ENCODE assay signal across 24 cellular contexts in the genomic region with DNA sequence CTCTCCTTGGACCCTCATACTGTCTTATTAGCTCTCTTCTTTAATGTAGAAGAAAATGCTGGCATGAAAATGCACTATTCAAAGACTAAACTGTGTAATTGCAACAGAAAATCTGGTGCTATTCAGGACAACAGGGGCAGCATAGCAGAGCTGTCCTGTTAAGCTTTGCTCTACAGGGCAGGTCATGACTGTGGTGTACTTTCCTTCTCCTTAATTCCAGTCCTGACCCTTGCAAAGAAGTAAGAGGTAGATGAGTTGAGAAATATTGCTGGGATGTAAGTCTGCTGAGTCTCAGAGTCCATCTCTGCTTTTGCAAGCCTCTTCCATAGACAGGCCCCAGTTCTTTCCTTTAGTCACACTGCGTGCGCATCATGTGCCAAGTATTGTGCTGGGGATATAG. TPM values are rescaled to one million over a fixed set of nuclear protein-coding genes. Genes with fewer than 3 reads are reported as not detected.
A peak's percentile ranks its signal among the peaks of the same experiment; 100 is the strongest.
DNase-seq lines count a peak whose midpoint lies in the region; ATAC-seq and TF ChIP-seq lines count a peak whose summit lies in the region.
"Had no signal": no experiment of that assay in that cellular context is flagged by ENCODE, and none has a peak within 500 bp of the region (broad histone marks: within the 10 kb centered on the region; RNA-seq: fewer than 3 reads in every experiment).

No MANE protein-coding gene starts in this region.

- H3K36me3 ChIP-seq in body of pancreas (replicated peaks in 1 of 2; ENCODE audit: insufficient read depth in 1 of 2, low read depth in 2 of 2), result no peaks in the 10 kb centered on the region
- H3K36me3 ChIP-seq in lower lobe of right lung, result no peaks in the 10 kb centered on the region
- no peaks in the 10 kb centered on the region for H3K36me3 ChIP-seq in thoracic aorta
- H3K36me3 ChIP-seq: brain microvascular endothelial cell, colonic mucosa, upper lobe of left lung, WERI-Rb-1 had no signal

- no peak for TF ChIP-seq POLR2A in body of pancreas (IDR thresholded peaks at IDR 0.05)

- 100% methylated on average over 2 of the region's 2 CpGs for WGBS in body of pancreas, 2 donors

- H3K9me3 Mint-ChIP-seq in HFFc6, result no peaks in the 10 kb centered on the region
- H3K9me3 Mint-ChIP-seq: T-helper 2 cell treated with Interferon-gamma antibody and Interleukin-4, amounts not matched to agents 5 μg/mL and 100 μg/mL, for 36 hours had no signal

- H3K27me3 Mint-ChIP-seq in HFFc6 (ENCODE audit: insufficient read depth), result no peaks in the 10 kb centered on the region
- H3K27me3 Mint-ChIP-seq: activated naive CD8-positive, alpha-beta T cell had no signal

- no peaks in the 10 kb centered on the region for H3K36me3 Mint-ChIP-seq in HFFc6 (ENCODE audit: low read depth)

- H3K9me3 ChIP-seq in body of pancreas (no peaks in the 10 kb centered on the region), lower lobe of right lung (no peaks in the 10 kb centered on the region), thoracic aorta (no peaks in the 10 kb centered on the region)
- H3K9me3 ChIP-seq: colonic mucosa, mucosa of descending colon, SK-N-SH, upper lobe of left lung had no signal

- H3K27ac Mint-ChIP-seq in HFFc6, result peak overlapping the region; percentile 34; the same call in 1 of the 2 replicates
- H3K27ac Mint-ChIP-seq: activated naive CD8-positive, alpha-beta T cell; T-helper 2 cell treated with Interferon-gamma antibody and Interleukin-4, amounts not matched to agents 5 μg/mL and 100 μg/mL, for 36 hours had no signal

- no peak overlapping the region for H3K4me3 ChIP-seq in body of pancreas
- H3K4me3 ChIP-seq in lower lobe of right lung, result no peak overlapping the region
- H3K4me3 ChIP-seq in thoracic aorta, result no peak overlapping the region
- H3K4me3 ChIP-seq: colonic mucosa, K562, mucosa of descending colon, upper lobe of left lung had no signal

- peaks cover 8% of the 10 kb centered on the region for H3K4me1 Mint-ChIP-seq in HFFc6 (ENCODE audit: low read depth)

- no peak for ATAC-seq in body of pancreas
- no peak for ATAC-seq in lower lobe of right lung
- no peak for ATAC-seq in thoracic aorta (ENCODE audit: insufficient number of reproducible peaks, low FRiP score, low read depth)
- no peak for ATAC-seq in HG03521 (IDR thresholded peaks at IDR 0.05; ENCODE audit: unreplicated experiment)
- ATAC-seq: K562, mucosa of descending colon had no signal

- H3K27ac ChIP-seq in body of pancreas (peak overlapping the region in 3 of 4 donors; percentile 39 to 74 (median 46)), lower lobe of right lung (peak overlapping the region; percentile 46), thoracic aorta (peak overlapping the region; percentile 93 to 97)
- H3K27ac ChIP-seq: colonic mucosa, WERI-Rb-1 had no signal

- no peaks in the 10 kb centered on the region for H3K27me3 ChIP-seq in body of pancreas
- no peaks in the 10 kb centered on the region for H3K27me3 ChIP-seq in lower lobe of right lung (ENCODE audit: low read depth)
- no peaks in the 10 kb centered on the region for H3K27me3 ChIP-seq in thoracic aorta (replicated peaks; ENCODE audit: insufficient read depth)
- H3K27me3 ChIP-seq: brain microvascular endothelial cell, colonic mucosa, upper lobe of left lung had no signal

- H3K4me1 ChIP-seq in body of pancreas (peaks cover 26% of the 10 kb centered on the region), lower lobe of right lung (peaks cover 10% of the 10 kb centered on the region), thoracic aorta (ENCODE audit: control insufficient read depth in 1 of 2, low read depth in 2 of 2) (peaks cover 43 to 86% of the 10 kb centered on the region in 2 donors)

- no peak for DNase-seq in HFFc6
- DNase-seq in body of pancreas, result no peak
- no peak for DNase-seq in lower lobe of right lung
- no peak for DNase-seq in thoracic aorta (ENCODE audit: low spot score)
- DNase-seq in NCI-H1092 (lab: John Stamatoyannopoulos, UW), result no peak
- no peak for DNase-seq in NK-92 treated with Interleukin-12 subunit alpha and Interleukin-12 subunit beta, amount 100 ng/mL, for 24 hours (lab: John Stamatoyannopoulos, UW)
- DNase-seq: activated CD4-positive, alpha-beta T cell treated with anti-CD3 and anti-CD28 coated beads, Interleukin-2, amount 50 U/mL, for 1 hour; brain microvascular endothelial cell; colonic mucosa; DMS 273 treated with DMSO at 0.1 percent for 48 hours; HCEC 1CT; MM.1S; mucosa of descending colon; NCI-H1436; NCI-H510A treated with DMSO at 0.1 percent for 48 hours; SK-N-SH; stimulated activated CD4-positive, alpha-beta T cell treated with anti-CD3 and anti-CD28 coated beads, Interleukin-2, amount 100 ng/mL, for 48 hours; stimulated activated naive CD4-positive, alpha-beta T cell; upper lobe of left lung; WERI-Rb-1 had no signal

- no peak for TF ChIP-seq CTCF in HFFc6 (IDR thresholded peaks at IDR 0.05)
- TF ChIP-seq CTCF in body of pancreas (IDR thresholded peaks at IDR 0.05), result no peak
- no peak for TF ChIP-seq CTCF in lower lobe of right lung (IDR thresholded peaks at IDR 0.05)
- TF ChIP-seq CTCF in thoracic aorta (IDR thresholded peaks at IDR 0.05), result no peak

- no peak overlapping the region; the same call in 1 of the 2 replicates for H3K4me3 Mint-ChIP-seq in HFFc6
- H3K4me3 Mint-ChIP-seq: activated naive CD8-positive, alpha-beta T cell; T-helper 2 cell treated with Interferon-gamma antibody and Interleukin-4, amounts not matched to agents 5 μg/mL and 100 μg/mL, for 36 hours had no signal

- intact Hi-C loops in body of pancreas (cut with DNase I), result no loop called here
- intact Hi-C loops in lower lobe of right lung (cut with DNase I), result no loop called here

RNA-seq across cellular contexts. Expression of gene STK38L, which starts 52.6 kb away (rescaled TPM):
- total RNA-seq in HFFc6 (2021; fragmentation: NEBNext Ultra II Directional; extraction: Animal tissue kit (Norgen Biotek cat#: 25700)), result 10 to 100 TPM in 4 of 6 experiments, 1 to 10 TPM in 2; 8.2 to 12.6 (median 10.9) TPM
- total RNA-seq in body of pancreas (10 to 100 TPM; 17.5 to 28.0 TPM), lower lobe of right lung (22.2 TPM), thoracic aorta (100 to 1,000 TPM; 216 to 227 TPM)
